In genomic region chr12:57727758-57728395, GRCh38 we compare ENCODE assay signal across 2 cellular contexts.
TF ChIP-seq lines count a peak whose summit lies in the region.

No MANE protein-coding gene starts in this region.

TF ChIP-seq in HCT116, 20 proteins besides CTCF, POLR2A, EP300 and RAD21:
- TF ChIP-seq ZNF274 (IDR thresholded peaks at IDR 0.05; ENCODE audit: low read depth, low read length) (no peak), MAX (IDR thresholded peaks at IDR 0.05) (no peak), REST (IDR thresholded peaks at IDR 0.05; ENCODE audit: low read depth) (peak; percentile 35; the same call in 1 of the 2 replicates), FOSL1 (IDR thresholded peaks at IDR 0.05; ENCODE audit: low read depth) (no peak), EZH2phosphoT487 (IDR thresholded peaks at IDR 0.05; ENCODE audit: borderline replicate concordance) (no peak), EGR1 (IDR thresholded peaks at IDR 0.05; ENCODE audit: low read depth) (no peak), ZFX (IDR thresholded peaks at IDR 0.05) (no peak)

TF ChIP-seq in H1, 55 proteins besides CTCF, POLR2A, EP300 and RAD21:
- TF ChIP-seq SIN3A (conservative IDR thresholded peaks at IDR 0.05 in 1 of 2, IDR thresholded peaks at IDR 0.05 in 1 of 2; ENCODE audit: low read depth in 1 of 2, low read length in 2 of 2) (peak; percentile 85 to 95; a peak in 2 of 4 replicates), RXRA (IDR thresholded peaks at IDR 0.05; ENCODE audit: insufficient read depth, low read depth, low read length) (0 out of 2 replicates have a peak, but pooled peaks have one; percentile 39), BCL11A (IDR thresholded peaks at IDR 0.05; ENCODE audit: low read depth in 2 of 2, low read length in 2 of 2) (no peak), ATF2 (IDR thresholded peaks at IDR 0.05; ENCODE audit: low read length) (no peak), YY1 (IDR thresholded peaks at IDR 0.05; ENCODE audit: low read depth, low read length) (peak; percentile 86), SIX5 (IDR thresholded peaks at IDR 0.05; ENCODE audit: low read depth, low read length) (no peak), MAX (IDR thresholded peaks at IDR 0.05) (peak; percentile 54; the same call in 1 of the 2 replicates), SAP30 (IDR thresholded peaks at IDR 0.05; ENCODE audit: insufficient read depth, insufficient replicate concordance, low read length) (peak; percentile 83), RBBP5 (IDR thresholded peaks at IDR 0.05; ENCODE audit: borderline replicate concordance, low read depth, low read length) (0 out of 2 replicates have a peak, but pooled peaks have one; percentile 33), NRF1 (IDR thresholded peaks at IDR 0.05; ENCODE audit: low read depth, low read length) (0 out of 2 replicates have a peak, but pooled peaks have one; percentile 8), E2F6 (IDR thresholded peaks at IDR 0.05) (no peak), CREB1 (IDR thresholded peaks at IDR 0.05) (peak; percentile 63; the same call in 1 of the 2 replicates)
